Comparison of ENCODE assay signal across 9 cellular contexts in genomic region chr2:102619414-102620319, GRCh38. TPM values are rescaled to one million over a fixed set of nuclear protein-coding genes. Genes with fewer than 3 reads are reported as not detected.
DNase-seq lines count a peak whose midpoint lies in the region; ATAC-seq and TF ChIP-seq lines count a peak whose summit lies in the region.
"Had no signal": no experiment of that assay in that cellular context is flagged by ENCODE, and none has a peak within 500 bp of the region (broad histone marks: within the 10 kb centered on the region; RNA-seq: fewer than 3 reads in every experiment).

A gene with protein sequence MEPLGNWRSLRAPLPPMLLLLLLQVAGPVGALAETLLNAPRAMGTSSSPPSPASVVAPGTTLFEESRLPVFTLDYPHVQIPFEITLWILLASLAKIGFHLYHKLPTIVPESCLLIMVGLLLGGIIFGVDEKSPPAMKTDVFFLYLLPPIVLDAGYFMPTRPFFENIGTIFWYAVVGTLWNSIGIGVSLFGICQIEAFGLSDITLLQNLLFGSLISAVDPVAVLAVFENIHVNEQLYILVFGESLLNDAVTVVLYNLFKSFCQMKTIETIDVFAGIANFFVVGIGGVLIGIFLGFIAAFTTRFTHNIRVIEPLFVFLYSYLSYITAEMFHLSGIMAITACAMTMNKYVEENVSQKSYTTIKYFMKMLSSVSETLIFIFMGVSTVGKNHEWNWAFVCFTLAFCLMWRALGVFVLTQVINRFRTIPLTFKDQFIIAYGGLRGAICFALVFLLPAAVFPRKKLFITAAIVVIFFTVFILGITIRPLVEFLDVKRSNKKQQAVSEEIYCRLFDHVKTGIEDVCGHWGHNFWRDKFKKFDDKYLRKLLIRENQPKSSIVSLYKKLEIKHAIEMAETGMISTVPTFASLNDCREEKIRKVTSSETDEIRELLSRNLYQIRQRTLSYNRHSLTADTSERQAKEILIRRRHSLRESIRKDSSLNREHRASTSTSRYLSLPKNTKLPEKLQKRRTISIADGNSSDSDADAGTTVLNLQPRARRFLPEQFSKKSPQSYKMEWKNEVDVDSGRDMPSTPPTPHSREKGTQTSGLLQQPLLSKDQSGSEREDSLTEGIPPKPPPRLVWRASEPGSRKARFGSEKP (plus strand): TSS chr2:102619553. CDS start chr2:102619849, 296 bp downstream.

- H3K9me3 ChIP-seq in breast epithelium: no peaks in the 10 kb centered on the region

- peak within 1 kb of the TSS; percentile 76 to 77 for H3K4me3 Mint-ChIP-seq in stimulated activated naive B cell treated with anti-CD40 and anti-IgM and Interleukin-4, amounts not matched to agents 10 μg/mL and 1 μg/mL and 100 μg/mL, for 72 hours

- peaks cover 42% of the 10 kb centered on the region in 2 donors for H3K27me3 Mint-ChIP-seq in stimulated activated naive B cell treated with anti-CD40 and anti-IgM and Interleukin-4, amounts not matched to agents 10 μg/mL and 1 μg/mL and 100 μg/mL, for 72 hours

- no peak for TF ChIP-seq CTCF in GM12864 (IDR thresholded peaks at IDR 0.05; ENCODE audit: low read depth, low read length, missing control alignments)
- no peak for TF ChIP-seq CTCF in breast epithelium (IDR thresholded peaks at IDR 0.05)

- no peaks in the 10 kb centered on the region for H3K36me3 ChIP-seq in breast epithelium

- TF ChIP-seq POLR2A in breast epithelium (IDR thresholded peaks at IDR 0.05): no peak

- H3K4me1 Mint-ChIP-seq in stimulated activated naive B cell treated with anti-CD40 and anti-IgM and Interleukin-4, amounts not matched to agents 10 μg/mL and 1 μg/mL and 100 μg/mL, for 72 hours: peaks cover 8 to 15% of the 10 kb centered on the region in 2 donors

- H3K9me3 Mint-ChIP-seq in stimulated activated naive B cell treated with anti-CD40 and anti-IgM and Interleukin-4, amounts not matched to agents 10 μg/mL and 1 μg/mL and 100 μg/mL, for 72 hours: no peaks in the 10 kb centered on the region

- H3K27me3 ChIP-seq in breast epithelium: peaks cover 0 to 40% of the 10 kb centered on the region in 2 donors

- H3K36me3 Mint-ChIP-seq in stimulated activated naive B cell treated with anti-CD40 and anti-IgM and Interleukin-4, amounts not matched to agents 10 μg/mL and 1 μg/mL and 100 μg/mL, for 72 hours: no peaks in the 10 kb centered on the region

- H3K4me3 ChIP-seq in GM12864 (ENCODE audit: low read depth, low read length): peak within 1 kb of the TSS; percentile 48
- peak within 1 kb of the TSS; percentile 39 to 60 (median 51) for H3K4me3 ChIP-seq in breast epithelium

- DNase-seq in GM12864 (ENCODE audit: low read depth) (no peak), NCI-H460 (ENCODE audit: extremely low read depth, low read depth) (no peak), breast epithelium (ENCODE audit: low spot score in 2 of 2) (no peak), left kidney (ENCODE audit: low read depth, low spot score) (peak; percentile 83), NCI-H82 (lab: John Stamatoyannopoulos, UW) (no peak)
- DNase-seq in stimulated activated naive B cell treated with anti-CD40 and anti-IgM and Interleukin-4, amounts not matched to agents 10 μg/mL and 1 μg/mL and 100 μg/mL, for 72 hours: no peak

- H3K27ac Mint-ChIP-seq in stimulated activated naive B cell treated with anti-CD40 and anti-IgM and Interleukin-4, amounts not matched to agents 10 μg/mL and 1 μg/mL and 100 μg/mL, for 72 hours: no peak within 1 kb of the TSS

- peak; percentile 42 to 44 for ATAC-seq in stimulated activated naive B cell treated with anti-CD40 and anti-IgM and Interleukin-4, amounts not matched to agents 10 μg/mL and 1 μg/mL and 100 μg/mL, for 72 hours (replicated peaks)
- ATAC-seq in HG03175 (IDR thresholded peaks at IDR 0.05; ENCODE audit: unreplicated experiment): no peak
- no peak for ATAC-seq in HG02884 (IDR thresholded peaks at IDR 0.05; ENCODE audit: unreplicated experiment)

- H3K27ac ChIP-seq in breast epithelium: no peak within 1 kb of the TSS

- H3K4me1 ChIP-seq in breast epithelium: no peaks in the 10 kb centered on the region

- intact Hi-C loops in breast epithelium (cut with DNase I; ENCODE audit: low total_unique reads): loop anchor here (5.0 kb wide), 1 partner anchor 843 kb away; no protein-coding TSS in a partner anchor

RNA-seq across cellular contexts. Expression of the gene that starts here (rescaled TPM):
- 19.3 and 20.1 TPM in 2 replicates for total RNA-seq in NCI-H460 (2014; rRNA removed; shearing (Covaris generic))
- polyA plus RNA-seq in NCI-H460 (2014; cell fraction: nucleus; rRNA removed): 7.3 and 10.8 TPM in 2 replicates
- under 1 TPM; 0.16 to 0.98 (median 0.73) TPM for total RNA-seq in breast epithelium
- total RNA-seq: RPMI7951 had no signal

Comparison
In these comparisons a context has a peak if more than half of its experiments do, and no peak if none do; other contexts are left out.
1. RNA of the gene that starts here (total RNA-seq): 19.3 to 20.1 TPM in NCI-H460; 0.16 to 0.98 TPM in breast epithelium; every median in the first group is over 10 times any median in the second.
2. ATAC-seq: peak in stimulated activated naive B cell treated with anti-CD40 and anti-IgM and Interleukin-4, amounts not matched to agents 10 μg/mL and 1 μg/mL and 100 μg/mL, for 72 hours (2 of 2); none in HG03175 (single experiment) and HG02884 (single experiment).